Comparison of ENCODE assay signal across 8 cellular contexts in genomic region chr18:46098616-46098933, GRCh38. TPM values are rescaled to one million over a fixed set of nuclear protein-coding genes. Genes with fewer than 3 reads are reported as not detected.
DNase-seq lines count a peak whose midpoint lies in the region; ATAC-seq and TF ChIP-seq lines count a peak whose summit lies in the region.

No MANE protein-coding gene starts in this region.

- peaks cover 21 to 37% (median 30%) of the 10 kb centered on the region in 10 experiments; a peak in 19 of 20 replicates for H3K4me1 ChIP-seq in BLaER1 treated with 17β-estradiol and CSF1 and Interleukin-3, amounts not matched to agents 10 nM and 100 nM

- no peak for DNase-seq in LNCaP clone FGC (ENCODE audit: low read depth)
- DNase-seq in chondrocyte (ENCODE audit: low spot score) = no peak
- DNase-seq in natural killer cell treated with Interleukin-12 subunit alpha and Interleukin-12 subunit beta and Interleukin-15 and Interleukin-18, amount 100 ng/mL, for 72 hours (ENCODE audit: low spot score) = no peak
- no peak for DNase-seq in amniotic stem cell (lab: John Stamatoyannopoulos, UW)

- H3K27ac ChIP-seq in BLaER1 treated with 17β-estradiol and CSF1 and Interleukin-3, amounts not matched to agents 10 nM and 100 nM = peak overlapping the region; percentile 71 to 92 (median 90)

- H3K27me3 Mint-ChIP-seq in chondrocyte (ENCODE audit: low read depth) = no peaks in the 10 kb centered on the region
- H3K27me3 Mint-ChIP-seq in natural killer cell treated with Interleukin-12 subunit alpha and Interleukin-12 subunit beta and Interleukin-15 and Interleukin-18, amount 100 ng/mL, for 72 hours = no peaks in the 10 kb centered on the region

- H3K36me3 ChIP-seq in BLaER1 treated with 17β-estradiol and CSF1 and Interleukin-3, amounts not matched to agents 10 nM and 100 nM = peaks cover 20 to 31% (median 27%) of the 10 kb centered on the region in 11 experiments

- H3K27me3 ChIP-seq in BLaER1 treated with 17β-estradiol and CSF1 and Interleukin-3, amounts not matched to agents 10 nM and 100 nM = no peaks in the 10 kb centered on the region

- peaks cover 2% of the 10 kb centered on the region for H3K36me3 Mint-ChIP-seq in chondrocyte (ENCODE audit: low read depth)
- peaks cover 7% of the 10 kb centered on the region for H3K36me3 Mint-ChIP-seq in natural killer cell treated with Interleukin-12 subunit alpha and Interleukin-12 subunit beta and Interleukin-15 and Interleukin-18, amount 100 ng/mL, for 72 hours

- peak overlapping the region; percentile 86 to 95 (median 91) for H3K9ac ChIP-seq in BLaER1 treated with 17β-estradiol and CSF1 and Interleukin-3, amounts not matched to agents 10 nM and 100 nM

- H3K4me2 ChIP-seq in BLaER1 treated with 17β-estradiol and CSF1 and Interleukin-3, amounts not matched to agents 10 nM and 100 nM = peak overlapping the region; percentile 26 to 90 (median 75)

- H4K20me1 ChIP-seq in BLaER1 treated with 17β-estradiol and CSF1 and Interleukin-3, amounts not matched to agents 10 nM and 100 nM = peaks cover 14 to 41% (median 29%) of the 10 kb centered on the region in 11 experiments; a peak in 20 of 22 replicates

- peak overlapping the region; percentile 99 for H3K27ac Mint-ChIP-seq in chondrocyte (ENCODE audit: unreplicated experiment)
- peak overlapping the region; percentile 95 to 98 for H3K27ac Mint-ChIP-seq in natural killer cell treated with Interleukin-12 subunit alpha and Interleukin-12 subunit beta and Interleukin-15 and Interleukin-18, amount 100 ng/mL, for 72 hours

- H3K4me3 Mint-ChIP-seq in chondrocyte (ENCODE audit: unreplicated experiment) = peak overlapping the region; percentile 97
- peak overlapping the region; percentile 100 for H3K4me3 Mint-ChIP-seq in natural killer cell treated with Interleukin-12 subunit alpha and Interleukin-12 subunit beta and Interleukin-15 and Interleukin-18, amount 100 ng/mL, for 72 hours

- peak overlapping the region; percentile 71 to 98 (median 87); a peak in 16 of 20 replicates for H3K4me3 ChIP-seq in BLaER1 treated with 17β-estradiol and CSF1 and Interleukin-3, amounts not matched to agents 10 nM and 100 nM
- peak overlapping the region; percentile 82 for H3K4me3 ChIP-seq in LNCaP clone FGC (ENCODE audit: low read depth, low read length)

- peaks cover 30% of the 10 kb centered on the region for H3K4me1 Mint-ChIP-seq in chondrocyte (ENCODE audit: low read depth)
- H3K4me1 Mint-ChIP-seq in natural killer cell treated with Interleukin-12 subunit alpha and Interleukin-12 subunit beta and Interleukin-15 and Interleukin-18, amount 100 ng/mL, for 72 hours (ENCODE audit: low read depth in 2 of 2) = peaks cover 14 to 26% of the 10 kb centered on the region in 2 donors

- no peak for ATAC-seq in natural killer cell treated with Interleukin-12 subunit alpha and Interleukin-12 subunit beta and Interleukin-15 and Interleukin-18, amount 100 ng/mL, for 72 hours
- no peak for ATAC-seq in HG03097 (IDR thresholded peaks at IDR 0.05; ENCODE audit: low FRiP score, unreplicated experiment)
- no peak for ATAC-seq in GM18519 (IDR thresholded peaks at IDR 0.05; ENCODE audit: low FRiP score, unreplicated experiment)
- no peak for ATAC-seq in HG03095 (IDR thresholded peaks at IDR 0.05; ENCODE audit: unreplicated experiment)

- no peaks in the 10 kb centered on the region for H3K9me3 Mint-ChIP-seq in chondrocyte (ENCODE audit: low read depth)
- H3K9me3 Mint-ChIP-seq in natural killer cell treated with Interleukin-12 subunit alpha and Interleukin-12 subunit beta and Interleukin-15 and Interleukin-18, amount 100 ng/mL, for 72 hours = no peaks in the 10 kb centered on the region

- no peak for TF ChIP-seq CTCF in LNCaP clone FGC (IDR thresholded peaks at IDR 0.05; ENCODE audit: control insufficient read depth, extremely low read depth, insufficient read depth)
- no peak for TF ChIP-seq CTCF in chondrocyte (IDR thresholded peaks at IDR 0.05)

- no peaks in the 10 kb centered on the region for H3K9me3 ChIP-seq in BLaER1 treated with 17β-estradiol and CSF1 and Interleukin-3, amounts not matched to agents 10 nM and 100 nM (replicated peaks in 1 of 11)

RNA-seq across cellular contexts. Expression of gene ATP5F1A, which starts 0.5 kb away (rescaled TPM):
- 274 to 325 TPM (median 290 TPM) in 3 replicates for total RNA-seq in chondrocyte
- total RNA-seq in natural killer cell treated with Interleukin-12 subunit alpha and Interleukin-12 subunit beta and Interleukin-15 and Interleukin-18, amount 100 ng/mL, for 72 hours = 100 to 1,000 TPM; 312 to 462 TPM

RNA-seq across cellular contexts. Expression of gene HAUS1, which starts 5.6 kb away (rescaled TPM):
- 21.5 to 30.8 TPM (median 25.8 TPM) in 3 replicates for total RNA-seq in chondrocyte
- total RNA-seq in natural killer cell treated with Interleukin-12 subunit alpha and Interleukin-12 subunit beta and Interleukin-15 and Interleukin-18, amount 100 ng/mL, for 72 hours = 10 to 100 TPM; 32.7 to 42.3 TPM

RNA-seq across cellular contexts. Expression of gene PSTPIP2, which starts 26.5 kb away (rescaled TPM):
- 4.5 to 5.4 TPM (median 5.0 TPM) in 3 replicates for total RNA-seq in chondrocyte
- total RNA-seq in natural killer cell treated with Interleukin-12 subunit alpha and Interleukin-12 subunit beta and Interleukin-15 and Interleukin-18, amount 100 ng/mL, for 72 hours = 10 to 100 TPM; 29.5 to 65.6 TPM
